ENCODE assay signal across 8 cellular contexts in the genomic region with DNA sequence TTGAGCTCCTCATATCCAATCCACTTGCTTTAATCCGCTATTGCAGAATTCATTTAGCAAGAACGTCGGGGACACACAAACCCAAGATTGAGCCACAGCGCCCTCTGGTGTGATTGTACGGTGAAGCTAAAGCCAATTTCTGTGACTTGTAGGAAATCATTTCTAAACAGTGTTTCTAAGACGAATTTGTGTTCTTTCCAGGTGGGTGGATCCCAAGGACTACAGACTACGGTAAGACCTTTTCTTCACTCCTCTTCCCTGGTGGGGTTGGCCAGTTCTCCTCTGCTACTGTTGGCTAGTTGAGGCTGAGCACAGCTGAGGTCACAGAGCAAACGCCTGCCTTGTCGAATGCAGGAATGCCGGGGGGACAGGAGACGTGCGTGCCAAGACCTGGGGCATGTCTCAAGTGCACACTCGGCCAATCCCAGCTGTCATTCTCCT. TPM values are rescaled to one million over a fixed set of nuclear protein-coding genes. Genes with fewer than 3 reads are reported as not detected.
DNase-seq lines count a peak whose midpoint lies in the region; ATAC-seq and TF ChIP-seq lines count a peak whose summit lies in the region.

No MANE protein-coding gene starts in this region.

- no peaks in the 10 kb centered on the region for H3K79me2 ChIP-seq in HCT116 (ENCODE audit: insufficient read depth, low read length)

- peaks cover 11% of the 10 kb centered on the region for H3K4me1 Mint-ChIP-seq in activated CD8-positive, alpha-beta memory T cell treated with anti-CD3 and anti-CD28 coated beads, Interleukin-2, amount 10 ng/mL, durations not matched to agents 7 days and 5 days

- no peak overlapping the region for H3K4me3 Mint-ChIP-seq in activated CD8-positive, alpha-beta memory T cell treated with anti-CD3 and anti-CD28 coated beads, Interleukin-2, amount 10 ng/mL, durations not matched to agents 7 days and 5 days

- peaks cover 60% of the 10 kb centered on the region for H3K27me3 Mint-ChIP-seq in activated CD8-positive, alpha-beta memory T cell treated with anti-CD3 and anti-CD28 coated beads, Interleukin-2, amount 10 ng/mL, durations not matched to agents 7 days and 5 days

- H3K36me3 ChIP-seq in HCT116 (ENCODE audit: control insufficient read depth in 1 of 2, insufficient read depth in 2 of 2, low read length in 2 of 2) (no peaks in the 10 kb centered on the region), mucosa of rectum (ENCODE audit: control insufficient read depth in 2 of 2, insufficient read depth in 2 of 2, low read length in 2 of 2) (no peaks in the 10 kb centered on the region)

- H3K4me1 ChIP-seq in HCT116 (ENCODE audit: control insufficient read depth in 1 of 2, insufficient read depth in 2 of 2, low read length in 2 of 2) (peaks cover 0 to 4% of the 10 kb centered on the region in 2 experiments; a peak in 1 of 4 replicates), mucosa of rectum (ENCODE audit: control insufficient read depth in 2 of 2, insufficient read depth in 2 of 2, low read length in 2 of 2) (peaks cover 0 to 3% of the 10 kb centered on the region in 2 donors)

- no peaks in the 10 kb centered on the region for H3K9me3 ChIP-seq in HCT116 (ENCODE audit: control insufficient read depth in 1 of 2, insufficient read depth in 1 of 2, low read depth in 1 of 2, low read length in 2 of 2)
- H3K9me3 ChIP-seq in mucosa of rectum (ENCODE audit: control insufficient read depth in 2 of 2, low read length in 2 of 2), result no peaks in the 10 kb centered on the region

- no peak overlapping the region for H3K27ac ChIP-seq in HCT116 (ENCODE audit: low read depth, low read length)
- H3K27ac ChIP-seq in mucosa of rectum (ENCODE audit: low read depth in 2 of 2, low read length in 2 of 2), result no peak overlapping the region

- H3K9ac ChIP-seq in HCT116 (ENCODE audit: low read length) (no peak overlapping the region), mucosa of rectum (ENCODE audit: low read depth in 1 of 2, low read length in 2 of 2) (no peak overlapping the region)

- no peak overlapping the region for H3K27ac Mint-ChIP-seq in activated CD8-positive, alpha-beta memory T cell treated with anti-CD3 and anti-CD28 coated beads, Interleukin-2, amount 10 ng/mL, durations not matched to agents 7 days and 5 days

- peak overlapping the region; percentile 25 to 38 for H3K4me3 ChIP-seq in HCT116 (replicated peaks in 1 of 2; ENCODE audit: low read depth in 1 of 2, low read length in 2 of 2)
- H3K4me3 ChIP-seq in mucosa of rectum (ENCODE audit: low read length in 2 of 2), result peak overlapping the region; percentile 4 to 37

- H3K9me3 Mint-ChIP-seq in activated CD8-positive, alpha-beta memory T cell treated with anti-CD3 and anti-CD28 coated beads, Interleukin-2, amount 10 ng/mL, durations not matched to agents 7 days and 5 days (ENCODE audit: low read depth), result no peaks in the 10 kb centered on the region

- BruUV-seq in HCT116 (replicated peaks; lab: Mats Ljungman, UMichigan), result no TSS peak

- POLR2A ChIA-PET in HCT116 (lab: Charles Lee), result interaction anchor here (1.5 kb wide), 1 partner anchor 267 kb away, joined by 5 read pairs; no protein-coding TSS in a partner anchor

- RAD21 ChIA-PET in HCT116 (lab: Charles Lee; ENCODE audit: low non-redundant PET in 1 of 2, low total read pairs in 2 of 2, uncharacterized antibody in 2 of 2, unreplicated experiment in 2 of 2), result interaction anchor here (0.6 to 1.9 kb wide), 16 partner anchors 40 to 326 kb away, joined by 3 to 13 read pairs (median 4); no protein-coding TSS in a partner anchor

- peak; percentile 99 for TF ChIP-seq RAD21 in HCT116 (IDR thresholded peaks at IDR 0.05; ENCODE audit: low read depth)

- ATAC-seq in HCT116 (peak; percentile 79), HG03378 (IDR thresholded peaks at IDR 0.05; ENCODE audit: unreplicated experiment) (no peak)
- ATAC-seq in activated CD8-positive, alpha-beta memory T cell treated with anti-CD3 and anti-CD28 coated beads, Interleukin-2, amount 10 ng/mL, durations not matched to agents 7 days and 5 days, result peak; percentile 33

- DNase-seq in AML-193 (lab: John Stamatoyannopoulos, UW) (peak; percentile 12 to 32), HCT116 (ENCODE audit: low read depth, low spot score) (peak; percentile 85), NCI-H82 treated with DMSO at 0.1 percent for 48 hours (lab: John Stamatoyannopoulos, UW; ENCODE audit: unreplicated experiment) (peak; percentile 85), epidermal melanocyte (ENCODE audit: insufficient read length, low spot score) (peak; percentile 71)
- peak; percentile 79 for DNase-seq in activated CD8-positive, alpha-beta memory T cell treated with anti-CD3 and anti-CD28 coated beads, Interleukin-2, amount 10 ng/mL, durations not matched to agents 7 days and 5 days
- peak; percentile 26 to 69 for DNase-seq in stimulated activated CD8-positive, alpha-beta memory T cell treated with anti-CD3 and anti-CD28 coated beads, Interleukin-4, amount 100 ng/mL, for 4 hours (ENCODE audit: low read depth in 2 of 2, low spot score in 1 of 2)

- H2AFZ ChIP-seq in HCT116 (ENCODE audit: low read depth, low read length, poor library complexity, severe bottlenecking), result peak overlapping the region; percentile 91

- H3K36me3 Mint-ChIP-seq in activated CD8-positive, alpha-beta memory T cell treated with anti-CD3 and anti-CD28 coated beads, Interleukin-2, amount 10 ng/mL, durations not matched to agents 7 days and 5 days, result no peaks in the 10 kb centered on the region

- H4K20me1 ChIP-seq in HCT116 (ENCODE audit: insufficient read depth), result no peaks in the 10 kb centered on the region

- TF ChIP-seq POLR2A in HCT116 (IDR thresholded peaks at IDR 0.05; ENCODE audit: borderline replicate concordance, extremely low read depth, insufficient read depth, insufficient read length), result no peak

- no peaks in the 10 kb centered on the region for H3K9me2 ChIP-seq in HCT116 (ENCODE audit: insufficient read depth)

- CTCF ChIA-PET in HCT116 (lab: Charles Lee), result interaction anchor here (0.6 to 2.0 kb wide), 52 partner anchors 8 to 503 kb away, joined by 3 to 73 read pairs (median 4); a partner anchor contains a TSS
- CTCF ChIA-PET in activated CD8-positive, alpha-beta memory T cell treated with anti-CD3 and anti-CD28 coated beads, Interleukin-2, amount 10 ng/mL, durations not matched to agents 7 days and 5 days (lab: Charles Lee), result interaction anchor here (0.6 to 2.4 kb wide), 40 partner anchors 9 to 345 kb away, joined by 3 to 21 read pairs (median 4); a partner anchor contains a TSS

- H3K27me3 ChIP-seq in HCT116 (ENCODE audit: insufficient read depth, low read length) (peaks cover 47% of the 10 kb centered on the region), mucosa of rectum (ENCODE audit: control insufficient read depth in 2 of 2, insufficient read depth in 2 of 2, low read length in 2 of 2) (no peaks in the 10 kb centered on the region)

- TF ChIP-seq CTCF in HCT116 (IDR thresholded peaks at IDR 0.05 in 2 of 3, conservative IDR thresholded peaks at IDR 0.05 in 1 of 3; ENCODE audit: borderline replicate concordance in 1 of 3, insufficient read depth in 1 of 3, low read depth in 2 of 3, low read length in 2 of 3), result peak; percentile 88 to 98 (median 96)

- intact Hi-C loops in HCT116 (cut with micrococcal nuclease), result loop anchor here (1.0 to 10.0 kb wide), 8 partner anchors 40 to 1623 kb away; no protein-coding TSS in a partner anchor

- H3K4me2 ChIP-seq in HCT116 (ENCODE audit: low read length), result peak overlapping the region; percentile 76

TF ChIP-seq in HCT116, 20 proteins besides CTCF, POLR2A, EP300 and RAD21:
- TF ChIP-seq YY1 (IDR thresholded peaks at IDR 0.05; ENCODE audit: extremely low read depth, insufficient replicate concordance, low read depth, low read length) (peak; percentile 29), FOSL1 (IDR thresholded peaks at IDR 0.05; ENCODE audit: low read depth) (no peak), CEBPB (IDR thresholded peaks at IDR 0.05; ENCODE audit: low read depth) (0 out of 2 replicates have a peak, but pooled peaks have one; percentile 53)
TF ChIP-seq in HCT116: peak in this region for 2.

RNA-seq across cellular contexts. Expression of a gene that starts 5.2 kb away (rescaled TPM):
- 0.17 TPM for total RNA-seq in HCT116 (2021; ENCODE audit: unreplicated experiment)
- 0.18 and 0.35 TPM in 2 replicates for polyA plus RNA-seq in HCT116 (2012)
- total RNA-seq in activated CD8-positive, alpha-beta memory T cell treated with anti-CD3 and anti-CD28 coated beads, Interleukin-2, amount 10 ng/mL, durations not matched to agents 7 days and 5 days, result not detected

Comparison
In these comparisons a context has a peak if more than half of its experiments do, and no peak if none do; other contexts are left out.
1. DNase-seq: peak in every context shown above with its lines; median percentile 85 in HCT116; 85 in NCI-H82 treated with DMSO at 0.1 percent for 48 hours; 79 in activated CD8-positive, alpha-beta memory T cell treated with anti-CD3 and anti-CD28 coated beads, Interleukin-2, amount 10 ng/mL, durations not matched to agents 7 days and 5 days; 71 in epidermal melanocyte; 48 in stimulated activated CD8-positive, alpha-beta memory T cell treated with anti-CD3 and anti-CD28 coated beads, Interleukin-4, amount 100 ng/mL, for 4 hours; 22 in AML-193.